ENCODE assay signal across 9 cellular contexts in the genomic region with DNA sequence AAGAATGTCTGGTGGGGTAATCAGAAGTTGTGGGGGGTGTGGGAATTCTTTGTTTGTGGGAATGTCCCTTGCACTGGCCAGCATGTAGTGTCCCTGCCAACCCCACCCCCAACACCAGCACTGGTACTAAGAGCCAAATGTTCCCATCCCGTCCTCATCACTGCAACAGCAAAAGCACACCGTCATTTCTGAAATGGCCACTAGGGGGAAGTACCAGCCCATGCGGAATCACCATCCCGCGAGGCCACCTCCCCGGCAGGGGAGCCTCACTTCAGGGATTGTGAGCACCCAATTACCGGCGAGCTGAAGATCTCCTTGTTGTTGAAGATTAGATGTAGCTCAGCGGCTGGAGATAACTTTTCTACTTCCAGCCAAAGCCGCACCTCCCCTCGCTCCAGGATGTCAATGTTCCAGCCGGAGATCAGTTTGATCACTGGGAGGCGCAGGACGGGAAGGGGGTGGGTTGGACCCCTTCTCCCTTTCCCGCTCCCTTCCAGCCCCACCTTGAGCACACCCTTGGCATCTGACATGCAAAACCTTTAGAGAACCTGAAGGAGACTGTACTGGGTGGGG. TPM values are rescaled to one million over a fixed set of nuclear protein-coding genes. Genes with fewer than 3 reads are reported as not detected.
DNase-seq lines count a peak whose midpoint lies in the region; ATAC-seq and TF ChIP-seq lines count a peak whose summit lies in the region.
"Had no signal": no experiment of that assay in that cellular context is flagged by ENCODE, and none has a peak within 500 bp of the region (broad histone marks: within the 10 kb centered on the region; RNA-seq: fewer than 3 reads in every experiment).

No MANE protein-coding gene starts in this region.

- no peak overlapping the region for H3K4me3 ChIP-seq in mucosa of descending colon

- peak; percentile 76 for TF ChIP-seq CTCF in mucosa of descending colon (IDR thresholded peaks at IDR 0.05)

- peak; percentile 95 for ATAC-seq in mucosa of descending colon
- ATAC-seq in HG02642 (IDR thresholded peaks at IDR 0.05; ENCODE audit: poor library complexity, unreplicated experiment): no peak

- intact Hi-C loops in mucosa of descending colon (cut with DNase I, micrococcal nuclease): no loop called here

- H3K9me3 ChIP-seq in mucosa of descending colon: no peaks in the 10 kb centered on the region

- no peaks in the 10 kb centered on the region for H3K36me3 ChIP-seq in mucosa of descending colon (ENCODE audit: low read depth)

- H3K4me1 ChIP-seq in mucosa of descending colon (ENCODE audit: low read depth): peaks cover 3% of the 10 kb centered on the region

- peak; percentile 70 for DNase-seq in COLO829 (ENCODE audit: low spot score)
- peak in 63 of 76 experiments; percentile 1 to 79 (median 43) for DNase-seq in HUDEP-2 (lab: John Stamatoyannopoulos, UW; ENCODE audit: unreplicated experiment in 76 of 76)
- DNase-seq in NOMO-1 treated with DMSO at 0.1 percent for 48 hours (lab: John Stamatoyannopoulos, UW; ENCODE audit: unreplicated experiment): peak; percentile 71
- peak; percentile 31 to 52 for DNase-seq in activated CD8-positive, alpha-beta memory T cell treated with anti-CD3 and anti-CD28 coated beads for 4 hours (ENCODE audit: low read depth in 2 of 2)
- DNase-seq in epidermal melanocyte (ENCODE audit: insufficient read length, low spot score): peak; percentile 91
- peak in 2 of 3 donors; percentile 74 to 92 for DNase-seq in mucosa of descending colon
- peak; percentile 57 for DNase-seq in stimulated activated CD8-positive, alpha-beta memory T cell treated with anti-CD3 and anti-CD28 coated beads, Interleukin-4, amount 100 ng/mL, for 24 hours (ENCODE audit: low read depth)

RNA-seq across cellular contexts. Expression of gene MYOM3, which starts 41.0 kb away (rescaled TPM):
- 1 to 10 TPM; 2.6 to 3.4 (median 2.7) TPM for total RNA-seq in mucosa of descending colon
- total RNA-seq: T-helper 1 cell treated with Interleukin-12 subunit alpha and Interleukin-12 subunit beta and Interleukin-4 antibody, amounts not matched to agents 30 ng/mL and 1 ng/mL, for 36 hours had no signal
